ENCODE assay signal across 17 cellular contexts in genomic region chr2:195280024-195280423, GRCh38.
DNase-seq lines count a peak whose midpoint lies in the region; FAIRE-seq and TF ChIP-seq lines count a peak whose summit lies in the region.
"Had no signal": no experiment of that assay in that cellular context is flagged by ENCODE, and none has a peak within 500 bp of the region (broad histone marks: within the 10 kb centered on the region; RNA-seq: fewer than 3 reads in every experiment).

No MANE protein-coding gene starts in this region.

- H3K9me3 ChIP-seq in BE2C (no peaks in the 10 kb centered on the region), fibroblast of lung (ENCODE audit: control insufficient read depth, insufficient read depth, low read depth, low read length) (no peaks in the 10 kb centered on the region)

- H3K79me2 ChIP-seq in fibroblast of lung (ENCODE audit: control insufficient read depth, insufficient read depth, low read length): no peaks in the 10 kb centered on the region

- H3K36me3 ChIP-seq in BE2C (no peaks in the 10 kb centered on the region), fibroblast of lung (ENCODE audit: control insufficient read depth, insufficient read depth, low read length) (no peaks in the 10 kb centered on the region)

- H3K4me2 ChIP-seq in fibroblast of lung (ENCODE audit: extremely low read depth, insufficient read depth, low read length): no peak overlapping the region

- no peak overlapping the region for H3K9ac ChIP-seq in fibroblast of lung (ENCODE audit: insufficient read depth, low read length)
- H3K9ac ChIP-seq: GM23248 had no signal

- TF ChIP-seq CTCF in BE2C (IDR thresholded peaks at IDR 0.05; ENCODE audit: low read depth, low read length): no peak
- no peak for TF ChIP-seq CTCF in fibroblast of lung (conservative IDR thresholded peaks at IDR 0.05 in 1 of 2, IDR thresholded peaks at IDR 0.05 in 1 of 2; ENCODE audit: low read depth in 1 of 2, low read length in 2 of 2)

- FAIRE-seq in HTR-8/SVneo (lab: Jason Lieb, UNC): no peak
- FAIRE-seq: RCC 7860 had no signal

- DNase-seq in BE2C (peak; percentile 70), HEK293T (ENCODE audit: extremely low spot score) (no peak), NCI-H2227 (lab: John Stamatoyannopoulos, UW; ENCODE audit: unreplicated experiment) (peak; percentile 22), fibroblast of lung (ENCODE audit: low read depth in 2 of 2) (peak; percentile 1 to 6), HTR-8/SVneo (ENCODE audit: insufficient read length, low spot score) (no peak), mucosa of gallbladder (ENCODE audit: low spot score) (no peak)
- DNase-seq in stimulated activated CD4-positive, alpha-beta T cell treated with anti-CD3 and anti-CD28 coated beads, Interleukin-1b, Interleukin-23, amount 100 ng/mL, for 48 hours: no peak
- DNase-seq: CD4-positive, CD25-positive, alpha-beta regulatory T cell; COR-L47; DMS153; GDM1; GM23248; HCEC 1CT; MV-4-11; NCI-H2029 treated with DMSO at 0.1 percent for 48 hours; NCI-H526 had no signal

- no peak overlapping the region for H3K4me3 ChIP-seq in BE2C (ENCODE audit: low read depth, low read length)
- H3K4me3 ChIP-seq in fibroblast of lung (replicated peaks in 1 of 4; ENCODE audit: control extremely low read depth in 1 of 4, insufficient read depth in 1 of 4, low read depth in 3 of 4, low read length in 4 of 4): no peak overlapping the region
- H3K4me3 ChIP-seq: GM23248 had no signal

- no peak overlapping the region for H2AFZ ChIP-seq in fibroblast of lung (ENCODE audit: low read length)
- H2AFZ ChIP-seq: GM23248 had no signal

- no peaks in the 10 kb centered on the region for H4K20me1 ChIP-seq in fibroblast of lung (ENCODE audit: control insufficient read depth, extremely low read depth, insufficient read depth, low read length)

- POLR2A ChIA-PET in HEK293T (lab: Yijun Ruan, JAX): no interaction called here

- peaks cover 44% of the 10 kb centered on the region for H3K27me3 ChIP-seq in BE2C
- H3K27me3 ChIP-seq in fibroblast of lung (ENCODE audit: control insufficient read depth, insufficient read depth, low read length): no peaks in the 10 kb centered on the region

- CTCF ChIA-PET in HEK293T (lab: Yijun Ruan, JAX): no interaction called here

- peaks cover 2% of the 10 kb centered on the region; the same call in 1 of the 2 replicates for H3K4me1 ChIP-seq in BE2C
- H3K4me1 ChIP-seq in fibroblast of lung (ENCODE audit: control insufficient read depth, extremely low read depth, insufficient read depth, low read length): no peaks in the 10 kb centered on the region

- H3K27ac ChIP-seq in fibroblast of lung (ENCODE audit: insufficient read depth, low read length): no peak overlapping the region
- H3K27ac ChIP-seq: GM23248 had no signal

TF ChIP-seq in HEK293T, 16 proteins besides CTCF, POLR2A, EP300 and RAD21:
- no peak for TF ChIP-seq SP1 (IDR thresholded peaks at IDR 0.05)
- peak; percentile 68 for TF ChIP-seq PKNOX1 (IDR thresholded peaks at IDR 0.05)
TF ChIP-seq in HEK293T: peak in this region for 1.

Comparison
In these comparisons a context has a peak if more than half of its experiments do, and no peak if none do; other contexts are left out.
1. DNase-seq: peak in BE2C (single experiment), NCI-H2227 (single experiment) and fibroblast of lung (2 of 2); none in HEK293T (single experiment), stimulated activated CD4-positive, alpha-beta T cell treated with anti-CD3 and anti-CD28 coated beads, Interleukin-1b, Interleukin-23, amount 100 ng/mL, for 48 hours (single experiment), HTR-8/SVneo (single experiment) and mucosa of gallbladder (single experiment).